ENCODE assay signal across 15 cellular contexts in the genomic region with DNA sequence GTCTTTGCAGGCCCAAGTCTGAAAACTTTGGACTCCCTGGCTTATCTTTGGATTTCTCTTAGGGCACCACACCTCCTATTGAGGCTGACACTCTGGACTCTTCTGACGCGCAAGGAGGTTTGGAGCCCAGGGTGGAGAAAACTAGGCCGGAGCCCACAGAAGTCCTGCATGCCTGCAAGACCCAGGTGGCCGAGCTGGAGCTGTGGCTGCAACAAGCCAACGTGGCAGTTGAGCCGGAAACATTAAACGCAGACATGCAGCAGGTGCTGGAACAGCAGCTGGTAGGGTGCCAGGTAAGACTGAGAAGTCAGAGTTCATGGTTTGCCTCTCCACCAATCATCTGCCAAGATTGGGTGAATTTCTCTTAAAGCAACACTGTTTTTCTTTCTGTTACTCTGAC.
DNase-seq lines count a peak whose midpoint lies in the region; ATAC-seq, FAIRE-seq and TF ChIP-seq lines count a peak whose summit lies in the region.
"Had no signal": no experiment of that assay in that cellular context is flagged by ENCODE, and none has a peak within 500 bp of the region (broad histone marks: within the 10 kb centered on the region; RNA-seq: fewer than 3 reads in every experiment).

No MANE protein-coding gene starts in this region.

- H3K4me3 Mint-ChIP-seq in activated CD4-positive, alpha-beta memory T cell treated with anti-CD3 and anti-CD28 coated beads for 36 hours, result no peak overlapping the region

- DNase-seq in heart left ventricle (peak in 2 of 5 donors; percentile 32 to 50), Right ventricle myocardium inferior (ENCODE audit: missing footprints) (no peak), ascending aorta (ENCODE audit: low spot score in 2 of 2) (no peak), superior temporal gyrus (ENCODE audit: extremely low spot score) (no peak), GM12891 (ENCODE audit: insufficient read length, low spot score) (no peak)
- no peak for DNase-seq in activated CD4-positive, alpha-beta memory T cell treated with anti-CD3 and anti-CD28 coated beads for 36 hours
- DNase-seq: foreskin melanocyte; midbrain; NCI-H1930; stimulated activated CD4-positive, alpha-beta T cell treated with anti-CD3 and anti-CD28 coated beads, Interleukin-2, amount 100 ng/mL, for 24 hours; T-helper 1 cell had no signal

- TF ChIP-seq CTCF in heart left ventricle (IDR thresholded peaks at IDR 0.05) (no peak), ascending aorta (IDR thresholded peaks at IDR 0.05) (no peak)

- H3K27me3 ChIP-seq in heart left ventricle, result no peaks in the 10 kb centered on the region
- H3K27me3 ChIP-seq in ascending aorta, result no peaks in the 10 kb centered on the region
- no peaks in the 10 kb centered on the region for H3K27me3 ChIP-seq in mucosa of rectum (ENCODE audit: control insufficient read depth in 2 of 2, insufficient read depth in 2 of 2, low read length in 2 of 2)

- no peaks in the 10 kb centered on the region for H3K4me1 Mint-ChIP-seq in activated CD4-positive, alpha-beta memory T cell treated with anti-CD3 and anti-CD28 coated beads for 36 hours (ENCODE audit: low read depth)

- no peak overlapping the region for H3K27ac Mint-ChIP-seq in activated CD4-positive, alpha-beta memory T cell treated with anti-CD3 and anti-CD28 coated beads for 36 hours

- H3K36me3 Mint-ChIP-seq in activated CD4-positive, alpha-beta memory T cell treated with anti-CD3 and anti-CD28 coated beads for 36 hours, result peaks cover 21% of the 10 kb centered on the region

- peaks cover 0 to 70% (median 50%) of the 10 kb centered on the region in 9 donors for H3K36me3 ChIP-seq in heart left ventricle
- H3K36me3 ChIP-seq in ascending aorta, result peaks cover 4 to 5% of the 10 kb centered on the region in 2 donors
- peaks cover 16 to 20% of the 10 kb centered on the region in 2 donors for H3K36me3 ChIP-seq in mucosa of rectum (ENCODE audit: control insufficient read depth in 2 of 2, insufficient read depth in 2 of 2, low read length in 2 of 2)

- H3K27ac ChIP-seq in heart left ventricle, result peak overlapping the region in 7 of 12 donors; percentile 0 to 60 (median 37)
- peak overlapping the region; percentile 90 to 96 for H3K27ac ChIP-seq in ascending aorta
- peak overlapping the region; percentile 61 to 76 for H3K27ac ChIP-seq in mucosa of rectum (ENCODE audit: low read depth in 2 of 2, low read length in 2 of 2)
- H3K27ac ChIP-seq: A549 had no signal

- intact Hi-C loops in heart left ventricle (cut with DNase I) (no loop called here), Right ventricle myocardium inferior (cut with DNase I) (no loop called here), ascending aorta (cut with DNase I) (loop anchor here (10.0 kb wide), 1 partner anchor 218 kb away; no protein-coding TSS in a partner anchor)
- intact Hi-C loops in activated CD4-positive, alpha-beta memory T cell treated with anti-CD3 and anti-CD28 coated beads for 36 hours (cut with micrococcal nuclease), result no loop called here

- H3K4me1 ChIP-seq in heart left ventricle, result peaks cover 0 to 8% (median 4%) of the 10 kb centered on the region in 12 donors
- peaks cover 7 to 52% of the 10 kb centered on the region in 2 donors for H3K4me1 ChIP-seq in ascending aorta
- H3K4me1 ChIP-seq in mucosa of rectum (ENCODE audit: control insufficient read depth in 2 of 2, insufficient read depth in 2 of 2, low read length in 2 of 2), result peaks cover 5 to 19% of the 10 kb centered on the region in 2 donors
- H3K4me1 ChIP-seq: A549 had no signal

- 66 to 80% (median 77%) methylated on average over 7 of the region's 7 CpGs for WGBS in heart left ventricle, 4 donors

- peak overlapping the region in 1 of 2 donors; percentile 3 for H3K9ac ChIP-seq in mucosa of rectum (ENCODE audit: low read depth in 1 of 2, low read length in 2 of 2)

- CTCF ChIA-PET in activated CD4-positive, alpha-beta memory T cell treated with anti-CD3 and anti-CD28 coated beads for 36 hours (lab: Charles Lee), result interaction anchor here (0.5 kb wide), 1 partner anchor 1175 kb away, joined by 3 read pairs; no protein-coding TSS in a partner anchor

- H3K27me3 Mint-ChIP-seq in activated CD4-positive, alpha-beta memory T cell treated with anti-CD3 and anti-CD28 coated beads for 36 hours, result no peaks in the 10 kb centered on the region

- H3K4me3 ChIP-seq in heart left ventricle (peak overlapping the region in 3 of 12 donors; percentile 2 to 28 (median 22)), ascending aorta (peak overlapping the region in 1 of 2 donors; percentile 36), mucosa of rectum (ENCODE audit: low read length in 2 of 2) (peak overlapping the region; percentile 22 to 53)
- H3K4me3 ChIP-seq: A549 had no signal

- H3K9me3 Mint-ChIP-seq in activated CD4-positive, alpha-beta memory T cell treated with anti-CD3 and anti-CD28 coated beads for 36 hours, result no peaks in the 10 kb centered on the region

- H3K9me3 ChIP-seq in heart left ventricle, result no peaks in the 10 kb centered on the region
- no peaks in the 10 kb centered on the region for H3K9me3 ChIP-seq in ascending aorta
- H3K9me3 ChIP-seq in mucosa of rectum (ENCODE audit: control insufficient read depth in 2 of 2, low read length in 2 of 2), result no peaks in the 10 kb centered on the region
- H3K9me3 ChIP-seq: A549 had no signal

- TF ChIP-seq POLR2A in heart left ventricle (IDR thresholded peaks at IDR 0.05) (no peak), GM12891 (IDR thresholded peaks at IDR 0.05; ENCODE audit: low read depth, low read length) (no peak)

- no peak for FAIRE-seq in GM12891 (lab: Jason Lieb, UNC)
- FAIRE-seq: A549, GM19239 had no signal

- ATAC-seq in heart left ventricle (peak in 3 of 4 donors; percentile 20 to 40 (median 27)), Right ventricle myocardium inferior (no peak), HG02938 (IDR thresholded peaks at IDR 0.05; ENCODE audit: unreplicated experiment) (no peak)
- ATAC-seq: A549 had no signal

- POLR2A ChIA-PET in activated CD4-positive, alpha-beta memory T cell treated with anti-CD3 and anti-CD28 coated beads for 36 hours (lab: Charles Lee), result no interaction called here

TF ChIP-seq in GM12891, 5 proteins besides CTCF, POLR2A, EP300 and RAD21:
- TF ChIP-seq POU2F2 (IDR thresholded peaks at IDR 0.05; ENCODE audit: low read depth, low read length) (no peak), POLR2AphosphoS5 (IDR thresholded peaks at IDR 0.05; ENCODE audit: low read depth, low read length) (no peak), TAF1 (IDR thresholded peaks at IDR 0.05; ENCODE audit: low read depth, low read length) (no peak), SPI1 (IDR thresholded peaks at IDR 0.05; ENCODE audit: low read depth, low read length) (no peak), PAX5 (IDR thresholded peaks at IDR 0.05; ENCODE audit: insufficient read depth, low read length, severe bottlenecking) (no peak)

Comparison
In these comparisons a context has a peak if more than half of its experiments do, and no peak if none do; other contexts are left out.
1. ATAC-seq: peak in heart left ventricle (3 of 4); none in Right ventricle myocardium inferior (single experiment) and HG02938 (single experiment).
2. H3K27ac ChIP-seq: peak in every context shown above with its lines; median percentile 93 in ascending aorta; 68 in mucosa of rectum; 37 in heart left ventricle.